8 cellular contexts compared by ENCODE assay signal in genomic region chr11:72812604-72812967, GRCh38. TPM values are rescaled to one million over a fixed set of nuclear protein-coding genes. Genes with fewer than 3 reads are reported as not detected.
A peak's percentile ranks its signal among the peaks of the same experiment; 100 is the strongest.
DNase-seq lines count a peak whose midpoint lies in the region; ATAC-seq and TF ChIP-seq lines count a peak whose summit lies in the region.

No MANE protein-coding gene starts in this region.

- peaks cover 31% of the 10 kb centered on the region for H3K4me1 Mint-ChIP-seq in mesothelial cell of epicardium

- peak; percentile 5 for DNase-seq in NCI-H1436 treated with DMSO at 0.1 percent for 48 hours (lab: John Stamatoyannopoulos, UW)
- no peak for DNase-seq in activated naive CD4-positive, alpha-beta T cell treated with anti-CD3 and anti-CD28 coated beads, Interleukin-2, amount 50 U/mL, for 72 hours (ENCODE audit: low spot score in 2 of 2)
- no peak for DNase-seq in mesothelial cell of epicardium (ENCODE audit: low spot score in 2 of 2, unreplicated experiment in 2 of 2)
- no peak for DNase-seq in mesenteric fat pad (ENCODE audit: low spot score)
- DNase-seq in nucleus accumbens (lab: John Stamatoyannopoulos, UW), result no peak
- no peak for DNase-seq in epidermal melanocyte (ENCODE audit: insufficient read length, low spot score)

- peak overlapping the region; percentile 67 to 98 for H3K27ac Mint-ChIP-seq in activated naive CD4-positive, alpha-beta T cell treated with anti-CD3 and anti-CD28 coated beads, Interleukin-2, amount 50 U/mL, for 72 hours
- H3K27ac Mint-ChIP-seq in mesothelial cell of epicardium, result peak overlapping the region; percentile 52

- peaks cover 44 to 49% of the 10 kb centered on the region in 2 donors for H3K36me3 Mint-ChIP-seq in activated naive CD4-positive, alpha-beta T cell treated with anti-CD3 and anti-CD28 coated beads, Interleukin-2, amount 50 U/mL, for 72 hours
- peaks cover 12% of the 10 kb centered on the region for H3K36me3 Mint-ChIP-seq in mesothelial cell of epicardium

- TF ChIP-seq CTCF in mesothelial cell of epicardium (IDR thresholded peaks at IDR 0.05; ENCODE audit: unreplicated experiment), result no peak

- H3K9me3 ChIP-seq in ES-I3 (ENCODE audit: control insufficient read depth, insufficient read depth, low read length), result no peaks in the 10 kb centered on the region

- peak overlapping the region; percentile 81 for H3K4me3 Mint-ChIP-seq in mesothelial cell of epicardium

- H3K36me3 ChIP-seq in ES-I3 (ENCODE audit: insufficient read depth, low read length), result no peaks in the 10 kb centered on the region

- peak overlapping the region; percentile 75; the same call in 1 of the 2 replicates for H3K9ac ChIP-seq in ES-I3 (ENCODE audit: low read depth, low read length)

- no peaks in the 10 kb centered on the region for H3K9me3 Mint-ChIP-seq in activated naive CD4-positive, alpha-beta T cell treated with anti-CD3 and anti-CD28 coated beads, Interleukin-2, amount 50 U/mL, for 72 hours
- H3K9me3 Mint-ChIP-seq in mesothelial cell of epicardium, result no peaks in the 10 kb centered on the region

- peaks cover 2% of the 10 kb centered on the region; the same call in 1 of the 2 replicates for H3K4me1 ChIP-seq in ES-I3 (ENCODE audit: insufficient read depth, low read length)

- H3K27me3 Mint-ChIP-seq in mesothelial cell of epicardium (ENCODE audit: low read depth), result no peaks in the 10 kb centered on the region

- ATAC-seq in activated naive CD4-positive, alpha-beta T cell treated with anti-CD3 and anti-CD28 coated beads, Interleukin-2, amount 50 U/mL, for 72 hours, result peak in 1 of 2 donors; percentile 0
- no peak for ATAC-seq in HG02852 (IDR thresholded peaks at IDR 0.05; ENCODE audit: unreplicated experiment)

RNA-seq across cellular contexts. Expression of gene ATG16L2, which starts 1.6 kb away (rescaled TPM):
- 100 to 1,000 TPM in 1 of 2 donors, 10 to 100 TPM in 1; 64.2 to 189 TPM for total RNA-seq in activated naive CD4-positive, alpha-beta T cell treated with anti-CD3 and anti-CD28 coated beads, Interleukin-2, amount 50 U/mL, for 72 hours
- 44.0 to 48.0 TPM (median 45.0 TPM) in 3 replicates for total RNA-seq in mesothelial cell of epicardium
- total RNA-seq in mesenteric fat pad, result 29.5 TPM

RNA-seq across cellular contexts. Expression of gene STARD10, which starts 18.7 kb away (rescaled TPM):
- total RNA-seq in activated naive CD4-positive, alpha-beta T cell treated with anti-CD3 and anti-CD28 coated beads, Interleukin-2, amount 50 U/mL, for 72 hours, result 10 to 100 TPM in 1 of 2 donors, 1 to 10 TPM in 1; 8.0 to 11.9 TPM
- total RNA-seq in mesothelial cell of epicardium, result 51.1 to 54.9 TPM (median 54.7 TPM) in 3 replicates
- 9.0 TPM for total RNA-seq in mesenteric fat pad
